9 cellular contexts compared by ENCODE assay signal in the genomic region with DNA sequence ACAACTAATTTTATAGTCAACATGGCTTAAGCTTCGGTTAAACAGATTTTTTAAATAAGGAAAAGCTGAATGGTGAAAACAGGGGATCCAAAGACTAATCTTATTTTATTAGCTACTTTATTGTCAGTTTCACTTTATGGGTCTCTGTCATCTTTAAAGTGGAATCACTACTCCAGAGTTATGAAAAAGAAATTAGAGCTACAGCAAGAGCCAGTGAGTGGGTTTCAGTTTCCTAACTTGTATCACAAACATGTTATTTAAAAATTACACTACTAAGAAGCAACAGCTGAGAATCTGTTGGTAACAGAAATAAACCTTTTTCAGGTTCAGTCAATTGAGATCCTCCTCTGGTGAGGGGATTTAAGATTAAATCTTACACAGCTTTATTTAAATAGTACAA. TPM values are rescaled to one million over a fixed set of nuclear protein-coding genes. Genes with fewer than 3 reads are reported as not detected.
A peak's percentile ranks its signal among the peaks of the same experiment; 100 is the strongest.
DNase-seq lines count a peak whose midpoint lies in the region; ATAC-seq and TF ChIP-seq lines count a peak whose summit lies in the region.
"Had no signal": no experiment of that assay in that cellular context is flagged by ENCODE, and none has a peak within 500 bp of the region (broad histone marks: within the 10 kb centered on the region; RNA-seq: fewer than 3 reads in every experiment).

No MANE protein-coding gene starts in this region.

- ATAC-seq in GM18519 (IDR thresholded peaks at IDR 0.05; ENCODE audit: low FRiP score, unreplicated experiment), result peak; percentile 75
- ATAC-seq in GM21515 (IDR thresholded peaks at IDR 0.05; ENCODE audit: unreplicated experiment), result peak; percentile 96
- ATAC-seq in HG03442 (IDR thresholded peaks at IDR 0.05; ENCODE audit: unreplicated experiment), result peak; percentile 85
- ATAC-seq in memory B cell (ENCODE audit: low read depth), result no peak
- no peak for ATAC-seq in right lobe of liver

- H3K27me3 ChIP-seq in right lobe of liver, result no peaks in the 10 kb centered on the region
- H3K27me3 ChIP-seq in H7 (ENCODE audit: control insufficient read depth, insufficient read depth, low read length), result no peaks in the 10 kb centered on the region

- H3K36me3 ChIP-seq in right lobe of liver, result peaks cover 0 to 69% (median 28%) of the 10 kb centered on the region in 4 donors
- H3K36me3 ChIP-seq in H7 (replicated peaks; ENCODE audit: control insufficient read depth, insufficient read depth, low read length), result peaks cover 3% of the 10 kb centered on the region

- H3K4me1 ChIP-seq in right lobe of liver, result no peaks in the 10 kb centered on the region

- peaks cover 26% of the 10 kb centered on the region for H3K36me3 Mint-ChIP-seq in memory B cell

- H3K27ac Mint-ChIP-seq in memory B cell, result peak overlapping the region; percentile 70

- H3K4me3 ChIP-seq in right lobe of liver (no peak overlapping the region), H7 (ENCODE audit: insufficient read depth, low read depth, low read length) (no peak overlapping the region)

- WGBS in right lobe of liver (ENCODE audit: insufficient coverage, low coverage, low lambda C conversion rate, missing lambda C conversion rate), result 78% methylated on average over 1 of the region's 1 CpG

- H3K27ac ChIP-seq in right lobe of liver, result no peak overlapping the region

- H3K27me3 Mint-ChIP-seq in memory B cell, result no peaks in the 10 kb centered on the region

- H3K4me3 Mint-ChIP-seq in memory B cell, result peak overlapping the region; percentile 24

- H3K9me3 ChIP-seq in right lobe of liver, result no peaks in the 10 kb centered on the region

- intact Hi-C loops in right lobe of liver (cut with DNase I), result no loop called here

- no peak for TF ChIP-seq CTCF in right lobe of liver (IDR thresholded peaks at IDR 0.05)

- H3K4me1 Mint-ChIP-seq in memory B cell, result peaks cover 11% of the 10 kb centered on the region

- TF ChIP-seq POLR2A in right lobe of liver (IDR thresholded peaks at IDR 0.05), result no peak

- DNase-seq in memory B cell (ENCODE audit: low spot score in 2 of 2) (no peak), HuH-7 (ENCODE audit: low spot score) (no peak), right lobe of liver (no peak), retina (no peak), H7 (no peak)
- DNase-seq: stimulated activated naive CD4-positive, alpha-beta T cell treated with Interleukin-2 at 50 U/mL for 16 hours had no signal

- no peaks in the 10 kb centered on the region for H3K9me3 Mint-ChIP-seq in memory B cell

RNA-seq across cellular contexts. Expression of gene PHC3, which starts 10.0 kb away (rescaled TPM):
- total RNA-seq in right lobe of liver, result 10 to 100 TPM; 20.0 to 32.6 (median 23.5) TPM
- total RNA-seq in H7 (2014; rRNA removed; shearing (Covaris generic)), result 8.2 and 10.2 TPM in 2 replicates

RNA-seq across cellular contexts. Expression of gene PRKCI, which starts 50.7 kb away (rescaled TPM):
- total RNA-seq in right lobe of liver, result 10 to 100 TPM in 2 of 6 experiments, 1 to 10 TPM in 4; 8.2 to 15.7 (median 8.9) TPM
- total RNA-seq in H7 (2014; rRNA removed; shearing (Covaris generic)), result 74.5 and 95.6 TPM in 2 replicates

Comparison
In these comparisons a context has a peak if more than half of its experiments do, and no peak if none do; other contexts are left out.
1. ATAC-seq: peak in GM18519 (single experiment), GM21515 (single experiment) and HG03442 (single experiment); none in memory B cell (single experiment) and right lobe of liver (0 of 4).